In the genomic region with DNA sequence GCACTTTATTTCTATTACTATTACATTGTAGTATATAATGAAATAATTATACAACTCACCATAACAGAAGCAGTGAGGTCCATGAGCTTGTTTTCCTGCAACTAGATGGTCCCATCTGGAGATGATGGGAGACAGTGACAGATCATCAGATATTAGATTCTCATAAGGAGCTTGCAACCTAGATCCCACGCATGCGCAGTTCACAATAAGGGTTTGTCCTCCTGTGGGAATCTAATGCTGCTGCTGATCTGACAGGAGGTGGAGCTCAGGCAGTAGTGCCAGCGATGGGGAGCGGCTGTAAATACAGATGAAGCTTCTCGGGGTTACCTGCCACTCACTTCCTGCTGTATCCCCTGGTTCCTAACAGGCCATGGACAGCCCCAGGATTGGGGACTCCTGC, we compare ENCODE assay signal across 14 cellular contexts.
A peak's percentile ranks its signal among the peaks of the same experiment; 100 is the strongest.
DNase-seq lines count a peak whose midpoint lies in the region; ATAC-seq, FAIRE-seq and TF ChIP-seq lines count a peak whose summit lies in the region.
"Had no signal": no experiment of that assay in that cellular context is flagged by ENCODE, and none has a peak within 500 bp of the region (broad histone marks: within the 10 kb centered on the region; RNA-seq: fewer than 3 reads in every experiment).

No MANE protein-coding gene starts in this region.

- intact Hi-C loops in K562 (cut with micrococcal nuclease), result no loop called here

- CTCF ChIA-PET in A549 (lab: Yijun Ruan, JAX) (interaction anchor here (1.2 kb wide), 1 partner anchor 54 kb away, joined by 3 read pairs; no protein-coding TSS in a partner anchor), K562 (lab: Yijun Ruan, JAX; ENCODE audit: low intra/inter-chr PET ratio) (no interaction called here)

- POLR2A ChIA-PET in A549 (lab: Yijun Ruan, JAX), result no interaction called here
- POLR2A ChIA-PET in K562 (lab: Yijun Ruan, JAX), result no interaction called here

- no peaks in the 10 kb centered on the region for H3K79me2 ChIP-seq in K562 (ENCODE audit: control insufficient read depth, insufficient read depth, low read length)

- no peak for TF ChIP-seq CTCF in A549 (IDR thresholded peaks at IDR 0.05)
- TF ChIP-seq CTCF in K562 (IDR thresholded peaks at IDR 0.05 in 2 of 3, conservative IDR thresholded peaks at IDR 0.05 in 1 of 3; ENCODE audit: insufficient read depth in 2 of 3, low read depth in 1 of 3, low read length in 3 of 3), result no peak
- no peak for TF ChIP-seq CTCF in lung (IDR thresholded peaks at IDR 0.05; ENCODE audit: control extremely low read depth, extremely low read depth)

- no peak for TF ChIP-seq POLR2A in A549 (IDR thresholded peaks at IDR 0.05; ENCODE audit: low read length)
- no peak for TF ChIP-seq POLR2A in K562 (conservative IDR thresholded peaks at IDR 0.05)

- in situ Hi-C loops in K562 (cut with MboI), result no loop called here

- TF ChIP-seq RAD21 in A549 (conservative IDR thresholded peaks at IDR 0.05 in 1 of 2, IDR thresholded peaks at IDR 0.05 in 1 of 2) (no peak), K562 (CRISPR knock-in tag; conservative IDR thresholded peaks at IDR 0.05 in 1 of 2, IDR thresholded peaks at IDR 0.05 in 1 of 2) (no peak)

- no peak overlapping the region for H3K9ac ChIP-seq in K562 (ENCODE audit: insufficient read depth in 1 of 2, low read depth in 2 of 2, low read length in 2 of 2)
- H3K9ac ChIP-seq: BLaER1 treated with 17β-estradiol and CSF1 and Interleukin-3, amounts not matched to agents 10 nM and 100 nM had no signal

- no CpG with 5 or more reads among the region's 5 CpGs for WGBS in A549 (ENCODE audit: missing lambda C conversion rate)
- 1% methylated on average over 5 of the region's 5 CpGs for WGBS in K562 (ENCODE audit: insufficient coverage, low coverage, missing lambda C conversion rate)
- WGBS in lung, 2 donors, result 81 to 90% methylated on average over 5 of the region's 5 CpGs

- no peak for TF ChIP-seq EP300 in A549 (IDR thresholded peaks at IDR 0.05)
- no peak for TF ChIP-seq EP300 in K562 (IDR thresholded peaks at IDR 0.05; ENCODE audit: low read length)

- H3K36me3 ChIP-seq in K562 (ENCODE audit: control insufficient read depth, insufficient read depth, low read length), result no peaks in the 10 kb centered on the region
- no peaks in the 10 kb centered on the region for H3K36me3 ChIP-seq in lung (ENCODE audit: control insufficient read depth in 2 of 2, insufficient read depth in 2 of 2, low read length in 2 of 2)
- H3K36me3 ChIP-seq: BLaER1 treated with 17β-estradiol and CSF1 and Interleukin-3, amounts not matched to agents 10 nM and 100 nM had no signal

- H3K4me1 ChIP-seq in A549, result peaks cover 33% of the 10 kb centered on the region
- peaks cover 0 to 3% of the 10 kb centered on the region in 2 experiments; a peak in 2 of 5 replicates for H3K4me1 ChIP-seq in K562 (replicated peaks in 1 of 2; ENCODE audit: control insufficient read depth in 2 of 2, insufficient read depth in 2 of 2, low read length in 2 of 2)
- H3K4me1 ChIP-seq in lung (ENCODE audit: control insufficient read depth in 2 of 2, insufficient read depth in 2 of 2, low read length in 2 of 2), result no peaks in the 10 kb centered on the region
- H3K4me1 ChIP-seq: BLaER1 treated with 17β-estradiol and CSF1 and Interleukin-3, amounts not matched to agents 10 nM and 100 nM had no signal

- DNase-seq in A549 (ENCODE audit: low read depth in 1 of 2, low spot score in 1 of 2), result no peak
- DNase-seq in NCI-H82 (lab: John Stamatoyannopoulos, UW), result peak; percentile 93
- DNase-seq in K562 (ENCODE audit: extremely low read depth in 1 of 4, low spot score in 3 of 4), result peak in 1 of 4 experiments; percentile 37
- DNase-seq in lung (ENCODE audit: low spot score), result peak; percentile 38
- no peak for DNase-seq in activated CD8-positive, alpha-beta memory T cell treated with anti-CD3 and anti-CD28 coated beads, Interleukin-2, amount 50 U/mL, for 48 hours
- DNase-seq: 8988T; ACHN; CD4-positive, CD25-positive, alpha-beta regulatory T cell; GF-D8; GOT3; H9 had no signal

- H3K9me1 ChIP-seq in K562 (ENCODE audit: control insufficient read depth, insufficient read depth, low read length), result no peaks in the 10 kb centered on the region

- FAIRE-seq in A549 (lab: Jason Lieb, UNC), result no peak
- FAIRE-seq in K562 (lab: Jason Lieb, UNC), result no peak

- ATAC-seq in A549, result no peak
- ATAC-seq in K562, result no peak
- ATAC-seq in lung (ENCODE audit: insufficient read depth, low FRiP score), result no peak
- no peak for ATAC-seq in GM18502 (IDR thresholded peaks at IDR 0.05; ENCODE audit: poor library complexity, unreplicated experiment)
- ATAC-seq in HG03159 (IDR thresholded peaks at IDR 0.05; ENCODE audit: unreplicated experiment), result no peak

- no peaks in the 10 kb centered on the region for H4K20me1 ChIP-seq in K562 (replicated peaks; ENCODE audit: control insufficient read depth, insufficient read depth, low read length)
- H4K20me1 ChIP-seq: BLaER1 treated with 17β-estradiol and CSF1 and Interleukin-3, amounts not matched to agents 10 nM and 100 nM had no signal

- peaks cover 9% of the 10 kb centered on the region; the same call in 1 of the 3 replicates for H3K9me3 ChIP-seq in A549
- no peaks in the 10 kb centered on the region for H3K9me3 ChIP-seq in K562 (replicated peaks; ENCODE audit: control insufficient read depth, insufficient read depth, low read depth, low read length)
- H3K9me3 ChIP-seq in lung (ENCODE audit: control insufficient read depth in 2 of 2, insufficient read depth in 1 of 2, low read length in 1 of 2), result no peaks in the 10 kb centered on the region

- BruUV-seq in K562 (replicated peaks; lab: Mats Ljungman, UMichigan), result no TSS peak

- H2AFZ ChIP-seq in K562 (ENCODE audit: low read depth, low read length), result no peak overlapping the region

- H3K4me2 ChIP-seq in A549 (no peak overlapping the region), K562 (ENCODE audit: insufficient read depth, low read length) (no peak overlapping the region)
- H3K4me2 ChIP-seq: BLaER1 treated with 17β-estradiol and CSF1 and Interleukin-3, amounts not matched to agents 10 nM and 100 nM had no signal

- H3K27me3 ChIP-seq in K562 (ENCODE audit: control insufficient read depth in 2 of 2, insufficient read depth in 2 of 2, low read length in 2 of 2), result no peaks in the 10 kb centered on the region
- no peaks in the 10 kb centered on the region for H3K27me3 ChIP-seq in lung (ENCODE audit: control insufficient read depth, insufficient read depth)
- H3K27me3 ChIP-seq: BLaER1 treated with 17β-estradiol and CSF1 and Interleukin-3, amounts not matched to agents 10 nM and 100 nM had no signal

- H3K27ac ChIP-seq in A549 (peak overlapping the region; percentile 3 to 63; a peak in 3 of 6 replicates), K562 (ENCODE audit: extremely low read depth, low read depth, low read length) (no peak overlapping the region), lung (ENCODE audit: low read depth in 1 of 2, low read length in 1 of 2) (no peak overlapping the region)
- H3K27ac ChIP-seq: BLaER1 treated with 17β-estradiol and CSF1 and Interleukin-3, amounts not matched to agents 10 nM and 100 nM had no signal

- H3K4me3 ChIP-seq in A549 (no peak overlapping the region), K562 (no peak overlapping the region), lung (no peak overlapping the region)
- H3K4me3 ChIP-seq: BLaER1 treated with 17β-estradiol and CSF1 and Interleukin-3, amounts not matched to agents 10 nM and 100 nM had no signal

TF ChIP-seq in A549, 52 proteins besides CTCF, POLR2A, EP300 and RAD21:
- no peak for TF ChIP-seq BHLHE40 (IDR thresholded peaks at IDR 0.05; ENCODE audit: low read depth, low read length)

TF ChIP-seq in K562, 482 proteins besides CTCF, POLR2A, EP300 and RAD21:
- TF ChIP-seq HNRNPH1 (optimal IDR thresholded peaks at IDR 0.05; ENCODE audit: low read depth, low read length) (no peak), NRF1 (conservative IDR thresholded peaks at IDR 0.05 in 1 of 2, IDR thresholded peaks at IDR 0.05 in 1 of 2) (peak; percentile 88 to 90)
- TF ChIP-seq, protein P1, sequence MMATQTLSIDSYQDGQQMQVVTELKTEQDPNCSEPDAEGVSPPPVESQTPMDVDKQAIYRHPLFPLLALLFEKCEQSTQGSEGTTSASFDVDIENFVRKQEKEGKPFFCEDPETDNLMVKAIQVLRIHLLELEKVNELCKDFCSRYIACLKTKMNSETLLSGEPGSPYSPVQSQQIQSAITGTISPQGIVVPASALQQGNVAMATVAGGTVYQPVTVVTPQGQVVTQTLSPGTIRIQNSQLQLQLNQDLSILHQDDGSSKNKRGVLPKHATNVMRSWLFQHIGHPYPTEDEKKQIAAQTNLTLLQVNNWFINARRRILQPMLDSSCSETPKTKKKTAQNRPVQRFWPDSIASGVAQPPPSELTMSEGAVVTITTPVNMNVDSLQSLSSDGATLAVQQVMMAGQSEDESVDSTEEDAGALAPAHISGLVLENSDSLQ (IDR thresholded peaks at IDR 0.05), result 0 out of 2 replicates have a peak, but pooled peaks have one; percentile 15
- TF ChIP-seq, protein P2, sequence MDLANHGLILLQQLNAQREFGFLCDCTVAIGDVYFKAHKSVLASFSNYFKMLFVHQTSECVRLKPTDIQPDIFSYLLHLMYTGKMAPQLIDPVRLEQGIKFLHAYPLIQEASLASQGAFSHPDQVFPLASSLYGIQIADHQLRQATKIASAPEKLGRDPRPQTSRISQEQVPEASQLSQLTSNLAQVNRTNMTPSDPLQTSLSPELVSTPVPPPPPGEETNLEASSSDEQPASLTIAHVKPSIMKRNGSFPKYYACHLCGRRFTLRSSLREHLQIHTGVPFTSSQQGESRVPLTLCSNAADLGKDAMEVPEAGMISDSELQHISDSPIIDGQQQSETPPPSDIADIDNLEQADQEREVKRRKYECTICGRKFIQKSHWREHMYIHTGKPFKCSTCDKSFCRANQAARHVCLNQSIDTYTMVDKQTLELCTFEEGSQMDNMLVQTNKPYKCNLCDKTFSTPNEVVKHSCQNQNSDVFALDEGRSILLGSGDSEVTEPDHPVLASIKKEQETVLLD (IDR thresholded peaks at IDR 0.05), result 0 out of 2 replicates have a peak, but pooled peaks have one; percentile 51

Comparison
In these comparisons a context has a peak if more than half of its experiments do, and no peak if none do; other contexts are left out.
1. DNase-seq: peak in NCI-H82 (single experiment) and lung (single experiment); none in A549 (0 of 2) and activated CD8-positive, alpha-beta memory T cell treated with anti-CD3 and anti-CD28 coated beads, Interleukin-2, amount 50 U/mL, for 48 hours (single experiment).
2. H3K27ac ChIP-seq: peak in A549 (2 of 2); none in K562 (single experiment) and lung (0 of 2).